8 cellular contexts compared by ENCODE assay signal in the genomic region with DNA sequence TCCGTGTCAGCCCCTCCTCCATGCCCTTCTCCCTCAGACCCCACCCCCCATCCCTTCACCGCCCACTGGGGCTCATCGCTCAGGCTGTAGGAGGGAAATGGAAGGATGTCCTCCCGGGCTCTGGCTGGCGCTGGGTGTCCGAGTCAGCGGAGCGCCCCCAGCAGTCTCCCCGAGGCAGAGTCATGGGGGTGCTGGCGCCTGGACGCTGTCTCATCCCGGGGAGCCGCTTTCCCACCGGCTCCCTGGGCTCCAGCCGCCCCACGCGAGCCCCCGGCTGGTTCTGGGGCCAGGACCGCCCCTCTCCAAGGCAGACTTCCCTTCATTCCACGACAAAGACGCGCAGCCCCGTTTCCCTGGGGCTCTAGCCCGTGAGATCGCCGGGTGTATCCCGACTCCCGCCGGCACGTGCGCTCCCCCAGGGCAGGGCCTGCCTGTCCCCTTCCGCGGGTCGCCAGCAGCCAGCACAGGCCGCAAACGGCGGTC.
DNase-seq lines count a peak whose midpoint lies in the region; ATAC-seq and TF ChIP-seq lines count a peak whose summit lies in the region.

No MANE protein-coding gene starts in this region.

- DNase-seq in AG04449 (ENCODE audit: low read depth, low spot score): no peak
- DNase-seq in GM10266 (ENCODE audit: extremely low spot score): peak; percentile 87
- peak; percentile 89 for DNase-seq in RPMI8226
- DNase-seq in cerebellar cortex (ENCODE audit: low spot score): peak; percentile 86
- DNase-seq in kidney tubule cell (ENCODE audit: low spot score): peak; percentile 77
- peak in 2 of 3 donors; percentile 44 to 52 for DNase-seq in stimulated activated CD4-positive, alpha-beta T cell treated with anti-CD3 and anti-CD28 coated beads, TNF-alpha, amount 100 ng/mL, for 48 hours (ENCODE audit: low read depth in 3 of 3)
- no peak for DNase-seq in stimulated activated naive CD4-positive, alpha-beta T cell treated with Interleukin-2 at 50 U/mL for 16 hours (lab: John Stamatoyannopoulos, UW)

- CTCF ChIA-PET in AG04449 (lab: Yijun Ruan, JAX): interaction anchor here (0.6 to 3.4 kb wide), 15 partner anchors 8 to 335 kb away, joined by 3 to 25 read pairs (median 5); partner anchors contain the start of gene CIAO3

- TF ChIP-seq CTCF in AG04449 (IDR thresholded peaks at IDR 0.05; ENCODE audit: insufficient read depth, low read length, missing control alignments): peak; percentile 52
- peak; percentile 50 for TF ChIP-seq CTCF in GM10266 (IDR thresholded peaks at IDR 0.05; ENCODE audit: control insufficient read depth, insufficient read depth, low read depth, missing control alignments)

- POLR2A ChIA-PET in AG04449 (lab: Yijun Ruan, JAX): interaction anchor here (1.0 to 1.5 kb wide), 3 partner anchors 9 to 34 kb away, joined by 3 to 7 read pairs (median 5); no protein-coding TSS in a partner anchor

- ATAC-seq in HG03045 (IDR thresholded peaks at IDR 0.05; ENCODE audit: unreplicated experiment): peak; percentile 12

- H3K4me3 ChIP-seq in AG04449 (ENCODE audit: low read depth, low read length): peak overlapping the region; percentile 75

Comparison
In these comparisons a context has a peak if more than half of its experiments do, and no peak if none do; other contexts are left out.
1. DNase-seq: peak in GM10266 (single experiment), RPMI8226 (single experiment), cerebellar cortex (single experiment), kidney tubule cell (single experiment) and stimulated activated CD4-positive, alpha-beta T cell treated with anti-CD3 and anti-CD28 coated beads, TNF-alpha, amount 100 ng/mL, for 48 hours (2 of 3); none in AG04449 (single experiment) and stimulated activated naive CD4-positive, alpha-beta T cell treated with Interleukin-2 at 50 U/mL for 16 hours (single experiment).